In genomic region chr19:7507884-7508283, GRCh38 we compare ENCODE assay signal across 7 cellular contexts. TPM values are rescaled to one million over a fixed set of nuclear protein-coding genes. Genes with fewer than 3 reads are reported as not detected.
A peak's percentile ranks its signal among the peaks of the same experiment; 100 is the strongest.
DNase-seq lines count a peak whose midpoint lies in the region; ATAC-seq and TF ChIP-seq lines count a peak whose summit lies in the region.

No MANE protein-coding gene starts in this region.

- no peaks in the 10 kb centered on the region for H3K27me3 ChIP-seq in GM23248 (replicated peaks; ENCODE audit: insufficient read depth)
- no peaks in the 10 kb centered on the region for H3K27me3 ChIP-seq in right lobe of liver

- no peak overlapping the region for H3K4me3 ChIP-seq in GM23248
- no peak overlapping the region for H3K4me3 ChIP-seq in astrocyte of the spinal cord (ENCODE audit: low read depth, low read length)
- H3K4me3 ChIP-seq in right lobe of liver = no peak overlapping the region

- no peak overlapping the region for H2AFZ ChIP-seq in GM23248

- no peaks in the 10 kb centered on the region for H3F3A ChIP-seq in GM23248 (ENCODE audit: insufficient read depth)

- intact Hi-C loops in right lobe of liver (cut with DNase I) = no loop called here

- DNase-seq in GM23248 (peak; percentile 93), NCI-H2029 treated with DMSO at 0.1 percent for 48 hours (lab: John Stamatoyannopoulos, UW) (peak; percentile 23), astrocyte of the spinal cord (ENCODE audit: low read depth, low spot score) (peak; percentile 86), right lobe of liver (peak in 1 of 3 donors; percentile 81), NCI-H1048 (lab: John Stamatoyannopoulos, UW) (no peak)

- WGBS in GM23248 (ENCODE audit: low coverage in 1 of 2, low lambda C conversion rate in 2 of 2, missing lambda C conversion rate in 2 of 2), 2 experiments = 52 to 60% methylated on average over 11 of the region's 11 CpGs
- whole genome bisulfite sequencing in right lobe of liver (ENCODE audit: insufficient coverage, low coverage, low lambda C conversion rate, missing lambda C conversion rate) = 44% methylated on average over 5 of the region's 11 CpGs

- ATAC-seq in right lobe of liver = peak; percentile 35 to 67 (median 52)
- no peak for ATAC-seq in HG02763 (IDR thresholded peaks at IDR 0.05; ENCODE audit: unreplicated experiment)
- no peak for ATAC-seq in GM19467 (IDR thresholded peaks at IDR 0.05; ENCODE audit: unreplicated experiment)

- no peak overlapping the region for H3K27ac ChIP-seq in GM23248
- no peak overlapping the region for H3K27ac ChIP-seq in right lobe of liver

- H3K4me1 ChIP-seq in GM23248 (ENCODE audit: insufficient read depth) (no peaks in the 10 kb centered on the region), right lobe of liver (no peaks in the 10 kb centered on the region)

- H3K4me2 ChIP-seq in GM23248 (ENCODE audit: unreplicated experiment) = no peak overlapping the region

- H3K79me2 ChIP-seq in GM23248 (ENCODE audit: insufficient read depth) = no peaks in the 10 kb centered on the region

- H3K36me3 ChIP-seq in GM23248 (ENCODE audit: low read depth) = no peaks in the 10 kb centered on the region
- no peaks in the 10 kb centered on the region for H3K36me3 ChIP-seq in right lobe of liver

- in situ Hi-C loops in GM23248 (cut with MboI) = no loop called here
- in situ Hi-C loops in astrocyte of the spinal cord (cut with HindIII; ENCODE audit: low sequenced_read_pairs) = no loop called here

- no peak overlapping the region for H3K9ac ChIP-seq in GM23248

- H4K20me1 ChIP-seq in GM23248 (ENCODE audit: insufficient read depth) = no peaks in the 10 kb centered on the region

- H3K9me3 ChIP-seq in GM23248 (ENCODE audit: low read depth) (no peaks in the 10 kb centered on the region), right lobe of liver (no peaks in the 10 kb centered on the region)

- no peaks in the 10 kb centered on the region for H3K9me2 ChIP-seq in GM23248 (ENCODE audit: insufficient read depth)

- TF ChIP-seq POLR2A in right lobe of liver (IDR thresholded peaks at IDR 0.05) = no peak

- TF ChIP-seq CTCF in astrocyte of the spinal cord (IDR thresholded peaks at IDR 0.05; ENCODE audit: low read depth, low read length) (no peak), right lobe of liver (IDR thresholded peaks at IDR 0.05) (no peak)

RNA-seq across cellular contexts. Expression of gene ZNF358, which starts 8.0 kb away (rescaled TPM):
- 51.1 and 56.3 TPM in 2 replicates for total RNA-seq in GM23248 (2014; rRNA removed; shearing (Covaris generic))
- polyA plus RNA-seq in GM23248 (2016; fragmentation: Nextera tagmentation; extraction: Ambion mirVana) = 11.4 and 12.0 TPM in 2 replicates
- total RNA-seq in right lobe of liver = 10 to 100 TPM; 15.3 to 35.1 (median 24.8) TPM

RNA-seq across cellular contexts. Expression of gene MCOLN1, which starts 14.5 kb away (rescaled TPM):
- total RNA-seq in GM23248 (2014; rRNA removed; shearing (Covaris generic)) = 4.9 and 5.9 TPM in 2 replicates
- polyA plus RNA-seq in GM23248 (2016; fragmentation: Nextera tagmentation; extraction: Ambion mirVana) = 28.6 TPM in 2 replicates
- total RNA-seq in right lobe of liver = 10 to 100 TPM in 5 of 6 experiments, 1 to 10 TPM in 1; 9.8 to 25.2 (median 17.7) TPM

RNA-seq across cellular contexts. Expression of gene PEX11G, which starts 19.0 kb away (rescaled TPM):
- 4.0 and 5.2 TPM in 2 replicates for total RNA-seq in GM23248 (2014; rRNA removed; shearing (Covaris generic))
- 6.0 and 6.2 TPM in 2 replicates for polyA plus RNA-seq in GM23248 (2016; fragmentation: Nextera tagmentation; extraction: Ambion mirVana)
- 10 to 100 TPM in 2 of 6 experiments, 1 to 10 TPM in 4; 4.8 to 14.3 (median 9.4) TPM for total RNA-seq in right lobe of liver

RNA-seq across cellular contexts. Expression of gene PNPLA6, which starts 27.6 kb away (rescaled TPM):
- total RNA-seq in GM23248 (2014; rRNA removed; shearing (Covaris generic)) = 86.6 and 116 TPM in 2 replicates
- 65.0 and 67.2 TPM in 2 replicates for polyA plus RNA-seq in GM23248 (2016; fragmentation: Nextera tagmentation; extraction: Ambion mirVana)
- total RNA-seq in right lobe of liver = 10 to 100 TPM; 38.7 to 61.8 (median 46.5) TPM

Comparison
In these comparisons a context has a peak if more than half of its experiments do, and no peak if none do; other contexts are left out.
1. ATAC-seq: peak in right lobe of liver (4 of 4); none in HG02763 (single experiment) and GM19467 (single experiment).